Comparison of ENCODE assay signal across 19 cellular contexts in genomic region chr13:50951366-50951765, GRCh38.
"Had no signal": no experiment of that assay in that cellular context is flagged by ENCODE, and none has a peak within 500 bp of the region (broad histone marks: within the 10 kb centered on the region; RNA-seq: fewer than 3 reads in every experiment).

No MANE protein-coding gene starts in this region.

- H3K9me3 Mint-ChIP-seq: activated B cell treated with CpG ODN at 0.5 μM for 24 hours; activated CD4-positive, alpha-beta T cell treated with anti-CD3 and anti-CD28 coated beads, Interleukin-2, amount 10 ng/mL, durations not matched to agents 24 days and 14 days; activated naive CD4-positive, alpha-beta T cell treated with anti-CD3 and anti-CD28 coated beads for 36 hours; activated T-helper 17 cell treated with anti-CD3 and anti-CD28 coated beads, Interleukin-2, amount 50 U/mL, for 72 hours; neural crest cell had no signal

- H3K79me2 ChIP-seq: hepatocyte had no signal

- FAIRE-seq: endometrium, kidney, TTC549, urothelium cell line had no signal

- H2AFZ ChIP-seq: hepatocyte had no signal

- DNase-seq: activated B cell treated with CpG ODN at 0.5 μM for 24 hours; activated CD8-positive, alpha-beta memory T cell treated with anti-CD3 and anti-CD28 coated beads for 24 hours; activated naive CD4-positive, alpha-beta T cell treated with anti-CD3 and anti-CD28 coated beads for 36 hours; dorsolateral prefrontal cortex; kidney; left ventricle myocardium superior; mesendoderm; ovary; stomach had no signal

- H3K4me3 ChIP-seq: breast epithelium, dorsolateral prefrontal cortex, esophagus muscularis mucosa, hepatocyte, ovary, skin epidermis, stomach had no signal

- H3K4me1 ChIP-seq: breast epithelium, stomach had no signal

- H3K27me3 ChIP-seq: breast epithelium, dorsolateral prefrontal cortex, esophagus muscularis mucosa, hepatocyte, ovary, stomach had no signal

- H3K36me3 ChIP-seq: breast epithelium, ovary had no signal

- H3K4me1 Mint-ChIP-seq: activated CD4-positive, alpha-beta T cell treated with anti-CD3 and anti-CD28 coated beads, Interleukin-2, amount 10 ng/mL, durations not matched to agents 24 days and 14 days; activated T-helper 17 cell treated with anti-CD3 and anti-CD28 coated beads, Interleukin-2, amount 50 U/mL, for 72 hours had no signal

- H3K27ac ChIP-seq: breast epithelium, dorsolateral prefrontal cortex, hepatocyte, ovary, stomach had no signal

- H3K9me3 ChIP-seq: breast epithelium, esophagus muscularis mucosa, ovary, stomach had no signal

- H3K27ac Mint-ChIP-seq: activated B cell treated with CpG ODN at 0.5 μM for 24 hours; activated CD4-positive, alpha-beta T cell treated with anti-CD3 and anti-CD28 coated beads, Interleukin-2, amount 10 ng/mL, durations not matched to agents 24 days and 14 days; activated naive CD4-positive, alpha-beta T cell treated with anti-CD3 and anti-CD28 coated beads for 36 hours; activated T-helper 17 cell treated with anti-CD3 and anti-CD28 coated beads, Interleukin-2, amount 50 U/mL, for 72 hours had no signal

- ATAC-seq: activated T-helper 17 cell treated with anti-CD3 and anti-CD28 coated beads, Interleukin-2, amount 50 U/mL, for 72 hours; left ventricle myocardium superior had no signal

- H3K27me3 Mint-ChIP-seq: activated B cell treated with CpG ODN at 0.5 μM for 24 hours; activated CD4-positive, alpha-beta T cell treated with anti-CD3 and anti-CD28 coated beads, Interleukin-2, amount 10 ng/mL, durations not matched to agents 24 days and 14 days; activated T-helper 17 cell treated with anti-CD3 and anti-CD28 coated beads, Interleukin-2, amount 50 U/mL, for 72 hours had no signal

- H3K4me3 Mint-ChIP-seq: activated B cell treated with CpG ODN at 0.5 μM for 24 hours; activated CD4-positive, alpha-beta T cell treated with anti-CD3 and anti-CD28 coated beads, Interleukin-2, amount 10 ng/mL, durations not matched to agents 24 days and 14 days; activated naive CD4-positive, alpha-beta T cell treated with anti-CD3 and anti-CD28 coated beads for 36 hours; activated T-helper 17 cell treated with anti-CD3 and anti-CD28 coated beads, Interleukin-2, amount 50 U/mL, for 72 hours; neural crest cell had no signal

- H3K4me2 ChIP-seq: hepatocyte had no signal
